ENCODE assay signal across 26 cellular contexts in genomic region chr13:105732946-105733529, GRCh38.
"Had no signal": no experiment of that assay in that cellular context is flagged by ENCODE, and none has a peak within 500 bp of the region (broad histone marks: within the 10 kb centered on the region; RNA-seq: fewer than 3 reads in every experiment).

No MANE protein-coding gene starts in this region.

- DNase-seq: activated CD4-positive, alpha-beta memory T cell treated with anti-CD3 and anti-CD28 coated beads for 36 hours; activated CD4-positive, alpha-beta T cell treated with anti-CD3 and anti-CD28 coated beads for 36 hours; activated CD4-positive, alpha-beta T cell treated with anti-CD3 and anti-CD28 coated beads, Interleukin-2, amount 10 ng/mL, durations not matched to agents 24 days and 14 days; activated CD4-positive, CD25-positive, alpha-beta regulatory T cell; activated CD4-positive, CD25-positive, alpha-beta regulatory T cell treated with anti-CD3 and anti-CD28 coated beads, Interleukin-2, amount 50 U/mL, for 72 hours; activated CD8-positive, alpha-beta memory T cell treated with anti-CD3 and anti-CD28 coated beads, Interleukin-2, amount 10 ng/mL, durations not matched to agents 7 days and 5 days; activated CD8-positive, alpha-beta memory T cell treated with anti-CD3 and anti-CD28 coated beads, Interleukin-2, amount 50 U/mL, for 4 hours; activated CD8-positive, alpha-beta T cell treated with anti-CD3 and anti-CD28 coated beads, Interleukin-2, amount 10 ng/mL, durations not matched to agents 7 days and 5 days; activated effector memory CD4-positive, alpha-beta T cell treated with anti-CD3 and anti-CD28 coated beads, Interleukin-2, amount 50 U/mL, for 16 hours; activated naive CD4-positive, alpha-beta T cell treated with anti-CD3 and anti-CD28 coated beads for 36 hours; activated naive CD8-positive, alpha-beta T cell treated with anti-CD3 and anti-CD28 coated beads, Interleukin-2, amount 10 ng/mL, durations not matched to agents 7 days and 5 days; activated T-cell treated with anti-CD3 and anti-CD28 coated beads, Interleukin-2, amount 50 U/mL, for 1 hour; activated T-cell treated with anti-CD3 and anti-CD28 coated beads, Interleukin-2, amount 50 U/mL, for 48 hours; central memory CD4-positive, alpha-beta T cell; cerebellar nuclear complex; colonic mucosa; effector CD8-positive, alpha-beta T cell; esophagus squamous epithelium; foreskin melanocyte; heart left ventricle; T-helper 2 cell had no signal

- H3K27ac ChIP-seq: ascending aorta, breast epithelium, cardiac muscle cell, colonic mucosa, epithelial cell of prostate, esophagus squamous epithelium, gastroesophageal sphincter, heart left ventricle had no signal

- H3K4me3 ChIP-seq: ascending aorta, breast epithelium, cardiac muscle cell, colonic mucosa, esophagus squamous epithelium, gastroesophageal sphincter, heart left ventricle had no signal

- H3K27me3 ChIP-seq: ascending aorta, breast epithelium, cardiac muscle cell, colonic mucosa, esophagus squamous epithelium, gastroesophageal sphincter, heart left ventricle had no signal

- H3K4me1 ChIP-seq: ascending aorta, breast epithelium, colonic mucosa, esophagus squamous epithelium, gastroesophageal sphincter, heart left ventricle had no signal

- H3K36me3 ChIP-seq: ascending aorta, breast epithelium, cardiac muscle cell, colonic mucosa, esophagus squamous epithelium, gastroesophageal sphincter, heart left ventricle had no signal
